In the genomic region with DNA sequence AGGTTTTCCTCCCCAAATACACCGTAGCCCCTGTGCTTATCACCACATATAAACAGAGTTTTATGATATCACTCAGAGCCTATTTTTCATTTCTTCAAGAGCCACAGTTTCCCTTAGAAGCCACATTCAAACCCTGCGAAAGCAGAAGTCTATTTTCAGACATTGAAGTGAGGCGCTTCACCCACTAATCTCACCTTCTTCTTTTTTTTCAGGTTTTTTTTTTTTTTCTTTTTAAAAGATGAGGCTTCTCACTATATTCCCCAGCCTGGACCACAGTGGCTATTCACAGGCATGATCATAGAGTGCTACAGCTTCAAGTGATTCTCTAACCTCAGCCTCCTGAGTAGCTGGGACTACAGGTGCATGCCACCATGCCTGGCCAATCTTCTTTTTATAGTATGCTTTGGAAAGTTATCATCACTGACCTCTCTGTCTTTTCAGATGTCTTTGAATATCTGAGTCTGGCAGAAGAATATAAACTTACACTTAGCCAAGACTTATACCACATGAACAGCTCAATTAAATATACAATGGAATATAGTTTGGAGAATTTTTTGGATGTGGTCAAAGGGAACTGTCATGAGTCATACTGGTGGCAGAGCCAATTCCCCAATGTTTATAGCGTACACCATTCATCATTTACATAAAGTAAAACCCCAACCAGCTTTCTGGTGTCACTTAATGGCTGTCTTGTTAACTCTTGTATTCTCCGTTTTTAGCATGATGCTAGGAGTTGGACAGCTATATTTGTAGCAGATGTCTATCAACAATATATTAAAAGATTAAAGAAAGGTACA, we compare ENCODE assay signal across 1 cellular context.
TF ChIP-seq lines count a peak whose summit lies in the region.

No MANE protein-coding gene starts in this region.

TF ChIP-seq in GM23338, 12 proteins besides CTCF, POLR2A, EP300 and RAD21 (continued from another document):
- TF ChIP-seq, protein P1, sequence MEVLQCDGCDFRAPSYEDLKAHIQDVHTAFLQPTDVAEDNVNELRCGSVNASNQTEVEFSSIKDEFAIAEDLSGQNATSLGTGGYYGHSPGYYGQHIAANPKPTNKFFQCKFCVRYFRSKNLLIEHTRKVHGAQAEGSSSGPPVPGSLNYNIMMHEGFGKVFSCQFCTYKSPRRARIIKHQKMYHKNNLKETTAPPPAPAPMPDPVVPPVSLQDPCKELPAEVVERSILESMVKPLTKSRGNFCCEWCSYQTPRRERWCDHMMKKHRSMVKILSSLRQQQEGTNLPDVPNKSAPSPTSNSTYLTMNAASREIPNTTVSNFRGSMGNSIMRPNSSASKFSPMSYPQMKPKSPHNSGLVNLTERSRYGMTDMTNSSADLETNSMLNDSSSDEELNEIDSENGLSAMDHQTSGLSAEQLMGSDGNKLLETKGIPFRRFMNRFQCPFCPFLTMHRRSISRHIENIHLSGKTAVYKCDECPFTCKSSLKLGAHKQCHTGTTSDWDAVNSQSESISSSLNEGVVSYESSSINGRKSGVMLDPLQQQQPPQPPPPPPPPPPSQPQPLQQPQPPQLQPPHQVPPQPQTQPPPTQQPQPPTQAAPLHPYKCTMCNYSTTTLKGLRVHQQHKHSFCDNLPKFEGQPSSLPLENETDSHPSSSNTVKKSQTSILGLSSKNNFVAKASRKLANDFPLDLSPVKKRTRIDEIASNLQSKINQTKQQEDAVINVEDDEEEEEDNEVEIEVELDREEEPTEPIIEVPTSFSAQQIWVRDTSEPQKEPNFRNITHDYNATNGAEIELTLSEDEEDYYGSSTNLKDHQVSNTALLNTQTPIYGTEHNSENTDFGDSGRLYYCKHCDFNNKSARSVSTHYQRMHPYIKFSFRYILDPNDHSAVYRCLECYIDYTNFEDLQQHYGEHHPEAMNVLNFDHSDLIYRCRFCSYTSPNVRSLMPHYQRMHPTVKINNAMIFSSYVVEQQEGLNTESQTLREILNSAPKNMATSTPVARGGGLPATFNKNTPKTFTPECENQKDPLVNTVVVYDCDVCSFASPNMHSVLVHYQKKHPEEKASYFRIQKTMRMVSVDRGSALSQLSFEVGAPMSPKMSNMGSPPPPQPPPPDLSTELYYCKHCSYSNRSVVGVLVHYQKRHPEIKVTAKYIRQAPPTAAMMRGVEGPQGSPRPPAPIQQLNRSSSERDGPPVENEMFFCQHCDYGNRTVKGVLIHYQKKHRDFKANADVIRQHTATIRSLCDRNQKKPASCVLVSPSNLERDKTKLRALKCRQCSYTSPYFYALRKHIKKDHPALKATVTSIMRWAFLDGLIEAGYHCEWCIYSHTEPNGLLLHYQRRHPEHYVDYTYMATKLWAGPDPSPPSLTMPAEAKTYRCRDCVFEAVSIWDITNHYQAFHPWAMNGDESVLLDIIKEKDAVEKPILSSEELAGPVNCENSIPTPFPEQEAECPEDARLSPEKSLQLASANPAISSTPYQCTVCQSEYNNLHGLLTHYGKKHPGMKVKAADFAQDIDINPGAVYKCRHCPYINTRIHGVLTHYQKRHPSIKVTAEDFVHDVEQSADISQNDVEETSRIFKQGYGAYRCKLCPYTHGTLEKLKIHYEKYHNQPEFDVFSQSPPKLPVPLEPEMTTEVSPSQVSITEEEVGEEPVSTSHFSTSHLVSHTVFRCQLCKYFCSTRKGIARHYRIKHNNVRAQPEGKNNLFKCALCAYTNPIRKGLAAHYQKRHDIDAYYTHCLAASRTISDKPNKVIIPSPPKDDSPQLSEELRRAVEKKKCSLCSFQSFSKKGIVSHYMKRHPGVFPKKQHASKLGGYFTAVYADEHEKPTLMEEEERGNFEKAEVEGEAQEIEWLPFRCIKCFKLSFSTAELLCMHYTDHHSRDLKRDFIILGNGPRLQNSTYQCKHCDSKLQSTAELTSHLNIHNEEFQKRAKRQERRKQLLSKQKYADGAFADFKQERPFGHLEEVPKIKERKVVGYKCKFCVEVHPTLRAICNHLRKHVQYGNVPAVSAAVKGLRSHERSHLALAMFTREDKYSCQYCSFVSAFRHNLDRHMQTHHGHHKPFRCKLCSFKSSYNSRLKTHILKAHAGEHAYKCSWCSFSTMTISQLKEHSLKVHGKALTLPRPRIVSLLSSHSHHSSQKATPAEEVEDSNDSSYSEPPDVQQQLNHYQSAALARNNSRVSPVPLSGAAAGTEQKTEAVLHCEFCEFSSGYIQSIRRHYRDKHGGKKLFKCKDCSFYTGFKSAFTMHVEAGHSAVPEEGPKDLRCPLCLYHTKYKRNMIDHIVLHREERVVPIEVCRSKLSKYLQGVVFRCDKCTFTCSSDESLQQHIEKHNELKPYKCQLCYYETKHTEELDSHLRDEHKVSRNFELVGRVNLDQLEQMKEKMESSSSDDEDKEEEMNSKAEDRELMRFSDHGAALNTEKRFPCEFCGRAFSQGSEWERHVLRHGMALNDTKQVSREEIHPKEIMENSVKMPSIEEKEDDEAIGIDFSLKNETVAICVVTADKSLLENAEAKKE (CRISPR knock-in tag; IDR thresholded peaks at IDR 0.05): no peak
- TF ChIP-seq, protein P2, sequence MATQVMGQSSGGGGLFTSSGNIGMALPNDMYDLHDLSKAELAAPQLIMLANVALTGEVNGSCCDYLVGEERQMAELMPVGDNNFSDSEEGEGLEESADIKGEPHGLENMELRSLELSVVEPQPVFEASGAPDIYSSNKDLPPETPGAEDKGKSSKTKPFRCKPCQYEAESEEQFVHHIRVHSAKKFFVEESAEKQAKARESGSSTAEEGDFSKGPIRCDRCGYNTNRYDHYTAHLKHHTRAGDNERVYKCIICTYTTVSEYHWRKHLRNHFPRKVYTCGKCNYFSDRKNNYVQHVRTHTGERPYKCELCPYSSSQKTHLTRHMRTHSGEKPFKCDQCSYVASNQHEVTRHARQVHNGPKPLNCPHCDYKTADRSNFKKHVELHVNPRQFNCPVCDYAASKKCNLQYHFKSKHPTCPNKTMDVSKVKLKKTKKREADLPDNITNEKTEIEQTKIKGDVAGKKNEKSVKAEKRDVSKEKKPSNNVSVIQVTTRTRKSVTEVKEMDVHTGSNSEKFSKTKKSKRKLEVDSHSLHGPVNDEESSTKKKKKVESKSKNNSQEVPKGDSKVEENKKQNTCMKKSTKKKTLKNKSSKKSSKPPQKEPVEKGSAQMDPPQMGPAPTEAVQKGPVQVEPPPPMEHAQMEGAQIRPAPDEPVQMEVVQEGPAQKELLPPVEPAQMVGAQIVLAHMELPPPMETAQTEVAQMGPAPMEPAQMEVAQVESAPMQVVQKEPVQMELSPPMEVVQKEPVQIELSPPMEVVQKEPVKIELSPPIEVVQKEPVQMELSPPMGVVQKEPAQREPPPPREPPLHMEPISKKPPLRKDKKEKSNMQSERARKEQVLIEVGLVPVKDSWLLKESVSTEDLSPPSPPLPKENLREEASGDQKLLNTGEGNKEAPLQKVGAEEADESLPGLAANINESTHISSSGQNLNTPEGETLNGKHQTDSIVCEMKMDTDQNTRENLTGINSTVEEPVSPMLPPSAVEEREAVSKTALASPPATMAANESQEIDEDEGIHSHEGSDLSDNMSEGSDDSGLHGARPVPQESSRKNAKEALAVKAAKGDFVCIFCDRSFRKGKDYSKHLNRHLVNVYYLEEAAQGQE (IDR thresholded peaks at IDR 0.05; ENCODE audit: unreplicated experiment): no peak
- TF ChIP-seq JUNB (IDR thresholded peaks at IDR 0.05; ENCODE audit: unreplicated experiment) (no peak), EZH2phosphoT487 (IDR thresholded peaks at IDR 0.05; ENCODE audit: unreplicated experiment) (no peak), ZNF114 (CRISPR knock-in tag; IDR thresholded peaks at IDR 0.05) (no peak), POLR2AphosphoS5 (IDR thresholded peaks at IDR 0.05; ENCODE audit: low read depth) (no peak), EZH2 (IDR thresholded peaks at IDR 0.05; ENCODE audit: low read depth, unreplicated experiment) (no peak), STAT1 (IDR thresholded peaks at IDR 0.05; ENCODE audit: unreplicated experiment) (no peak), ZNF331 (CRISPR knock-in tag; IDR thresholded peaks at IDR 0.05; ENCODE audit: low read depth) (no peak), CREB1 (CRISPR knock-in tag; IDR thresholded peaks at IDR 0.05; ENCODE audit: low read depth) (no peak)
- TF ChIP-seq, protein P3, sequence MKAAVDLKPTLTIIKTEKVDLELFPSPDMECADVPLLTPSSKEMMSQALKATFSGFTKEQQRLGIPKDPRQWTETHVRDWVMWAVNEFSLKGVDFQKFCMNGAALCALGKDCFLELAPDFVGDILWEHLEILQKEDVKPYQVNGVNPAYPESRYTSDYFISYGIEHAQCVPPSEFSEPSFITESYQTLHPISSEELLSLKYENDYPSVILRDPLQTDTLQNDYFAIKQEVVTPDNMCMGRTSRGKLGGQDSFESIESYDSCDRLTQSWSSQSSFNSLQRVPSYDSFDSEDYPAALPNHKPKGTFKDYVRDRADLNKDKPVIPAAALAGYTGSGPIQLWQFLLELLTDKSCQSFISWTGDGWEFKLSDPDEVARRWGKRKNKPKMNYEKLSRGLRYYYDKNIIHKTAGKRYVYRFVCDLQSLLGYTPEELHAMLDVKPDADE (IDR thresholded peaks at IDR 0.05): no peak
TF ChIP-seq in GM23338: peak in this region for 0.
